In the genomic region with DNA sequence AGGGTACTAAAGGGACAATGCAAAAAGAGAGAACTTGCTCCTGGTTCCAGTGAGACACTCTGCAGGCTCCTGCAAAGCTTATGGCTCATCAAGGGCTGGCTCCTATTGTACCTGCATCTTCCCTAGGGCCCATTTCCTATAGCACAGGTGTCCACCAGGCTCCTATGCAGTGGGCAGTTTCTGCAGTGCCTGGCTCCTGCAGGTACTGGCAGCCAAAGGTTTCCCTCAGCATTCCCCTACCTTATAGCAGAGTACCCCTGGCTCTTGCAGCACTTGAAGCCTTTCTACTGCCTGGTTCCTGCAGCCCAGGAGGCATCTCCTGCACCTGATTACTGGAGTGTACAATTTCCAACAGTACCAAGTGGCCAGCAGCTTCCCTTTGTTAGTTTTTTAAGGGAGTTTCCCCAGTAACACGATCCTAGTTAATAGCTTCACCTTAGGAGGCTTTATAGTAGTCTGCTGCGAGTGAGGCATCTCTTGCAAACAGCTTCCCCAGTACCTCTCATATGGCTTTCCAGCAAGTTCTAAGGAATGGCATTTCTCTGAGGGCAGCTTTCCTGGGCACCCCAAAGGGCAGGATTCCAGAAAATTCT, we compare ENCODE assay signal across 2 cellular contexts.
TF ChIP-seq lines count a peak whose summit lies in the region.

No MANE protein-coding gene starts in this region.

TF ChIP-seq in liver, 16 proteins besides CTCF, POLR2A, EP300 and RAD21:
- TF ChIP-seq, protein P1, sequence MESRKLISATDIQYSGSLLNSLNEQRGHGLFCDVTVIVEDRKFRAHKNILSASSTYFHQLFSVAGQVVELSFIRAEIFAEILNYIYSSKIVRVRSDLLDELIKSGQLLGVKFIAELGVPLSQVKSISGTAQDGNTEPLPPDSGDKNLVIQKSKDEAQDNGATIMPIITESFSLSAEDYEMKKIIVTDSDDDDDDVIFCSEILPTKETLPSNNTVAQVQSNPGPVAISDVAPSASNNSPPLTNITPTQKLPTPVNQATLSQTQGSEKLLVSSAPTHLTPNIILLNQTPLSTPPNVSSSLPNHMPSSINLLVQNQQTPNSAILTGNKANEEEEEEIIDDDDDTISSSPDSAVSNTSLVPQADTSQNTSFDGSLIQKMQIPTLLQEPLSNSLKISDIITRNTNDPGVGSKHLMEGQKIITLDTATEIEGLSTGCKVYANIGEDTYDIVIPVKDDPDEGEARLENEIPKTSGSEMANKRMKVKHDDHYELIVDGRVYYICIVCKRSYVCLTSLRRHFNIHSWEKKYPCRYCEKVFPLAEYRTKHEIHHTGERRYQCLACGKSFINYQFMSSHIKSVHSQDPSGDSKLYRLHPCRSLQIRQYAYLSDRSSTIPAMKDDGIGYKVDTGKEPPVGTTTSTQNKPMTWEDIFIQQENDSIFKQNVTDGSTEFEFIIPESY (IDR thresholded peaks at IDR 0.05): no peak
- TF ChIP-seq TAF1 (conservative IDR thresholded peaks at IDR 0.05): no peak
- no peak for TF ChIP-seq NR2F2 (IDR thresholded peaks at IDR 0.05)
- TF ChIP-seq HNF4G (IDR thresholded peaks at IDR 0.05): no peak
- TF ChIP-seq FOXA1 (IDR thresholded peaks at IDR 0.05): no peak
- no peak for TF ChIP-seq SP1 (IDR thresholded peaks at IDR 0.05)
- no peak for TF ChIP-seq YY1 (IDR thresholded peaks at IDR 0.05)
- no peak for TF ChIP-seq FOXA2 (IDR thresholded peaks at IDR 0.05)
- TF ChIP-seq RXRA (IDR thresholded peaks at IDR 0.05): no peak
- TF ChIP-seq, protein P2, sequence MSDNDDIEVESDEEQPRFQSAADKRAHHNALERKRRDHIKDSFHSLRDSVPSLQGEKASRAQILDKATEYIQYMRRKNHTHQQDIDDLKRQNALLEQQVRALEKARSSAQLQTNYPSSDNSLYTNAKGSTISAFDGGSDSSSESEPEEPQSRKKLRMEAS (IDR thresholded peaks at IDR 0.05): no peak
- TF ChIP-seq, protein P3, sequence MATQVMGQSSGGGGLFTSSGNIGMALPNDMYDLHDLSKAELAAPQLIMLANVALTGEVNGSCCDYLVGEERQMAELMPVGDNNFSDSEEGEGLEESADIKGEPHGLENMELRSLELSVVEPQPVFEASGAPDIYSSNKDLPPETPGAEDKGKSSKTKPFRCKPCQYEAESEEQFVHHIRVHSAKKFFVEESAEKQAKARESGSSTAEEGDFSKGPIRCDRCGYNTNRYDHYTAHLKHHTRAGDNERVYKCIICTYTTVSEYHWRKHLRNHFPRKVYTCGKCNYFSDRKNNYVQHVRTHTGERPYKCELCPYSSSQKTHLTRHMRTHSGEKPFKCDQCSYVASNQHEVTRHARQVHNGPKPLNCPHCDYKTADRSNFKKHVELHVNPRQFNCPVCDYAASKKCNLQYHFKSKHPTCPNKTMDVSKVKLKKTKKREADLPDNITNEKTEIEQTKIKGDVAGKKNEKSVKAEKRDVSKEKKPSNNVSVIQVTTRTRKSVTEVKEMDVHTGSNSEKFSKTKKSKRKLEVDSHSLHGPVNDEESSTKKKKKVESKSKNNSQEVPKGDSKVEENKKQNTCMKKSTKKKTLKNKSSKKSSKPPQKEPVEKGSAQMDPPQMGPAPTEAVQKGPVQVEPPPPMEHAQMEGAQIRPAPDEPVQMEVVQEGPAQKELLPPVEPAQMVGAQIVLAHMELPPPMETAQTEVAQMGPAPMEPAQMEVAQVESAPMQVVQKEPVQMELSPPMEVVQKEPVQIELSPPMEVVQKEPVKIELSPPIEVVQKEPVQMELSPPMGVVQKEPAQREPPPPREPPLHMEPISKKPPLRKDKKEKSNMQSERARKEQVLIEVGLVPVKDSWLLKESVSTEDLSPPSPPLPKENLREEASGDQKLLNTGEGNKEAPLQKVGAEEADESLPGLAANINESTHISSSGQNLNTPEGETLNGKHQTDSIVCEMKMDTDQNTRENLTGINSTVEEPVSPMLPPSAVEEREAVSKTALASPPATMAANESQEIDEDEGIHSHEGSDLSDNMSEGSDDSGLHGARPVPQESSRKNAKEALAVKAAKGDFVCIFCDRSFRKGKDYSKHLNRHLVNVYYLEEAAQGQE (IDR thresholded peaks at IDR 0.05): no peak
- no peak for TF ChIP-seq GABPA (IDR thresholded peaks at IDR 0.05 in 1 of 2, conservative IDR thresholded peaks at IDR 0.05 in 1 of 2)

TF ChIP-seq in WTC11, 78 proteins besides CTCF, POLR2A, EP300 and RAD21 (continued from another document):
- TF ChIP-seq, protein P4, sequence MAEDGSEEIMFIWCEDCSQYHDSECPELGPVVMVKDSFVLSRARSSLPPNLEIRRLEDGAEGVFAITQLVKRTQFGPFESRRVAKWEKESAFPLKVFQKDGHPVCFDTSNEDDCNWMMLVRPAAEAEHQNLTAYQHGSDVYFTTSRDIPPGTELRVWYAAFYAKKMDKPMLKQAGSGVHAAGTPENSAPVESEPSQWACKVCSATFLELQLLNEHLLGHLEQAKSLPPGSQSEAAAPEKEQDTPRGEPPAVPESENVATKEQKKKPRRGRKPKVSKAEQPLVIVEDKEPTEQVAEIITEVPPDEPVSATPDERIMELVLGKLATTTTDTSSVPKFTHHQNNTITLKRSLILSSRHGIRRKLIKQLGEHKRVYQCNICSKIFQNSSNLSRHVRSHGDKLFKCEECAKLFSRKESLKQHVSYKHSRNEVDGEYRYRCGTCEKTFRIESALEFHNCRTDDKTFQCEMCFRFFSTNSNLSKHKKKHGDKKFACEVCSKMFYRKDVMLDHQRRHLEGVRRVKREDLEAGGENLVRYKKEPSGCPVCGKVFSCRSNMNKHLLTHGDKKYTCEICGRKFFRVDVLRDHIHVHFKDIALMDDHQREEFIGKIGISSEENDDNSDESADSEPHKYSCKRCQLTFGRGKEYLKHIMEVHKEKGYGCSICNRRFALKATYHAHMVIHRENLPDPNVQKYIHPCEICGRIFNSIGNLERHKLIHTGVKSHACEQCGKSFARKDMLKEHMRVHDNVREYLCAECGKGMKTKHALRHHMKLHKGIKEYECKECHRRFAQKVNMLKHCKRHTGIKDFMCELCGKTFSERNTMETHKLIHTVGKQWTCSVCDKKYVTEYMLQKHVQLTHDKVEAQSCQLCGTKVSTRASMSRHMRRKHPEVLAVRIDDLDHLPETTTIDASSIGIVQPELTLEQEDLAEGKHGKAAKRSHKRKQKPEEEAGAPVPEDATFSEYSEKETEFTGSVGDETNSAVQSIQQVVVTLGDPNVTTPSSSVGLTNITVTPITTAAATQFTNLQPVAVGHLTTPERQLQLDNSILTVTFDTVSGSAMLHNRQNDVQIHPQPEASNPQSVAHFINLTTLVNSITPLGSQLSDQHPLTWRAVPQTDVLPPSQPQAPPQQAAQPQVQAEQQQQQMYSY (CRISPR knock-in tag; IDR thresholded peaks at IDR 0.05): no peak
- TF ChIP-seq FOXP1 (CRISPR knock-in tag; IDR thresholded peaks at IDR 0.05; ENCODE audit: borderline replicate concordance): no peak
- no peak for TF ChIP-seq HMGA2 (CRISPR knock-in tag; IDR thresholded peaks at IDR 0.05)
- TF ChIP-seq, protein P5, sequence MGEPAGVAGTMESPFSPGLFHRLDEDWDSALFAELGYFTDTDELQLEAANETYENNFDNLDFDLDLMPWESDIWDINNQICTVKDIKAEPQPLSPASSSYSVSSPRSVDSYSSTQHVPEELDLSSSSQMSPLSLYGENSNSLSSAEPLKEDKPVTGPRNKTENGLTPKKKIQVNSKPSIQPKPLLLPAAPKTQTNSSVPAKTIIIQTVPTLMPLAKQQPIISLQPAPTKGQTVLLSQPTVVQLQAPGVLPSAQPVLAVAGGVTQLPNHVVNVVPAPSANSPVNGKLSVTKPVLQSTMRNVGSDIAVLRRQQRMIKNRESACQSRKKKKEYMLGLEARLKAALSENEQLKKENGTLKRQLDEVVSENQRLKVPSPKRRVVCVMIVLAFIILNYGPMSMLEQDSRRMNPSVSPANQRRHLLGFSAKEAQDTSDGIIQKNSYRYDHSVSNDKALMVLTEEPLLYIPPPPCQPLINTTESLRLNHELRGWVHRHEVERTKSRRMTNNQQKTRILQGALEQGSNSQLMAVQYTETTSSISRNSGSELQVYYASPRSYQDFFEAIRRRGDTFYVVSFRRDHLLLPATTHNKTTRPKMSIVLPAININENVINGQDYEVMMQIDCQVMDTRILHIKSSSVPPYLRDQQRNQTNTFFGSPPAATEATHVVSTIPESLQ (CRISPR knock-in tag; IDR thresholded peaks at IDR 0.05): no peak
- TF ChIP-seq, protein P6, sequence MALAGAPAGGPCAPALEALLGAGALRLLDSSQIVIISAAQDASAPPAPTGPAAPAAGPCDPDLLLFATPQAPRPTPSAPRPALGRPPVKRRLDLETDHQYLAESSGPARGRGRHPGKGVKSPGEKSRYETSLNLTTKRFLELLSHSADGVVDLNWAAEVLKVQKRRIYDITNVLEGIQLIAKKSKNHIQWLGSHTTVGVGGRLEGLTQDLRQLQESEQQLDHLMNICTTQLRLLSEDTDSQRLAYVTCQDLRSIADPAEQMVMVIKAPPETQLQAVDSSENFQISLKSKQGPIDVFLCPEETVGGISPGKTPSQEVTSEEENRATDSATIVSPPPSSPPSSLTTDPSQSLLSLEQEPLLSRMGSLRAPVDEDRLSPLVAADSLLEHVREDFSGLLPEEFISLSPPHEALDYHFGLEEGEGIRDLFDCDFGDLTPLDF (CRISPR knock-in tag; IDR thresholded peaks at IDR 0.05): no peak
- TF ChIP-seq NFYB (CRISPR knock-in tag; conservative IDR thresholded peaks at IDR 0.05; ENCODE audit: low read depth): no peak
- TF ChIP-seq OVOL2 (CRISPR knock-in tag; IDR thresholded peaks at IDR 0.05; ENCODE audit: borderline replicate concordance): no peak
- no peak for TF ChIP-seq ZNF671 (CRISPR knock-in tag; IDR thresholded peaks at IDR 0.05)
